ENCODE assay signal across 32 cellular contexts in genomic region chr22:22919041-22919440, GRCh38. TPM values are rescaled to one million over a fixed set of nuclear protein-coding genes. Genes with fewer than 3 reads are reported as not detected.
"Had no signal": no experiment of that assay in that cellular context is flagged by ENCODE, and none has a peak within 500 bp of the region (broad histone marks: within the 10 kb centered on the region; RNA-seq: fewer than 3 reads in every experiment).

No MANE protein-coding gene starts in this region.

- H3K27me3 Mint-ChIP-seq: activated CD8-positive, alpha-beta T cell treated with anti-CD3 and anti-CD28 coated beads for 36 hours; activated T-cell treated with anti-CD3 and anti-CD28 coated beads, Interleukin-2, amount 50 U/mL, for 24 hours had no signal

- H3K27me3 ChIP-seq: adrenal gland, body of pancreas, breast epithelium, SJCRH30 had no signal

- H3K9me3 Mint-ChIP-seq: activated CD4-positive, alpha-beta T cell treated with anti-CD3 and anti-CD28 coated beads, Interleukin-2, amount 10 ng/mL, durations not matched to agents 24 days and 14 days; activated CD8-positive, alpha-beta T cell treated with anti-CD3 and anti-CD28 coated beads for 36 hours; activated naive CD4-positive, alpha-beta T cell treated with anti-CD3 and anti-CD28 coated beads for 36 hours; activated naive CD4-positive, alpha-beta T cell treated with anti-CD3 and anti-CD28 coated beads, Interleukin-2, amount 50 U/mL, for 72 hours; activated T-cell treated with anti-CD3 and anti-CD28 coated beads, Interleukin-2, amount 50 U/mL, for 24 hours had no signal

- H3K4me2 ChIP-seq: PC-9 had no signal

- H3K27ac ChIP-seq: adrenal gland, body of pancreas, breast epithelium, PC-9, SK-N-MC, WERI-Rb-1 had no signal

- ATAC-seq: activated CD8-positive, alpha-beta T cell treated with anti-CD3 and anti-CD28 coated beads for 36 hours; activated naive CD4-positive, alpha-beta T cell treated with anti-CD3 and anti-CD28 coated beads, Interleukin-2, amount 50 U/mL, for 72 hours; body of pancreas had no signal

- H3K4me1 ChIP-seq: adrenal gland, body of pancreas, breast epithelium had no signal

- H2AFZ ChIP-seq: PC-9 had no signal

- H3K36me3 ChIP-seq: adrenal gland, breast epithelium, SJCRH30, WERI-Rb-1 had no signal

- H3K9me3 ChIP-seq: adrenal gland, body of pancreas, breast epithelium, SJCRH30 had no signal

- H3K4me1 Mint-ChIP-seq: activated CD4-positive, alpha-beta T cell treated with anti-CD3 and anti-CD28 coated beads, Interleukin-2, amount 10 ng/mL, durations not matched to agents 24 days and 14 days had no signal

- H3K27ac Mint-ChIP-seq: activated CD4-positive, alpha-beta T cell treated with anti-CD3 and anti-CD28 coated beads, Interleukin-2, amount 10 ng/mL, durations not matched to agents 24 days and 14 days; activated CD8-positive, alpha-beta T cell treated with anti-CD3 and anti-CD28 coated beads for 36 hours; activated naive CD4-positive, alpha-beta T cell treated with anti-CD3 and anti-CD28 coated beads for 36 hours; activated naive CD4-positive, alpha-beta T cell treated with anti-CD3 and anti-CD28 coated beads, Interleukin-2, amount 50 U/mL, for 72 hours; activated T-cell treated with anti-CD3 and anti-CD28 coated beads, Interleukin-2, amount 50 U/mL, for 24 hours had no signal

- DNase-seq: activated CD4-positive, alpha-beta T cell treated with anti-CD3 and anti-CD28 coated beads, Interleukin-2, amount 10 ng/mL, durations not matched to agents 24 days and 14 days; activated CD4-positive, alpha-beta T cell treated with anti-CD3 and anti-CD28 coated beads, Interleukin-2, amount 50 U/mL, for 4 hours; activated CD8-positive, alpha-beta T cell treated with anti-CD3 and anti-CD28 coated beads for 36 hours; activated gamma-delta T cell treated with Interleukin-2 at 50 U/mL for 16 hours; activated naive CD4-positive, alpha-beta T cell treated with anti-CD3 and anti-CD28 coated beads for 36 hours; activated T-cell treated with anti-CD3 and anti-CD28 coated beads, Interleukin-2, amount 50 U/mL, for 24 hours; adrenal gland; body of pancreas; cerebellar nuclear complex; Kasumi-1; KG1; MM.1S; MV-4-11; NCI-H1092; NCI-H1436 treated with DMSO at 0.1 percent for 48 hours; NCI-H1694 treated with DMSO at 0.1 percent for 48 hours; NCI-H2029; NCI-H345; NCI-H524 treated with DMSO at 0.1 percent for 48 hours; PC-9; SHP77; SJCRH30; T1000; WERI-Rb-1 had no signal

- H3K4me3 ChIP-seq: adrenal gland, body of pancreas, breast epithelium, PC-9, SJCRH30, SK-N-MC had no signal

- H3K4me3 Mint-ChIP-seq: activated CD4-positive, alpha-beta T cell treated with anti-CD3 and anti-CD28 coated beads, Interleukin-2, amount 10 ng/mL, durations not matched to agents 24 days and 14 days; activated CD8-positive, alpha-beta T cell treated with anti-CD3 and anti-CD28 coated beads for 36 hours; activated naive CD4-positive, alpha-beta T cell treated with anti-CD3 and anti-CD28 coated beads for 36 hours; activated T-cell treated with anti-CD3 and anti-CD28 coated beads, Interleukin-2, amount 50 U/mL, for 24 hours had no signal

- H3K36me3 Mint-ChIP-seq: activated naive CD4-positive, alpha-beta T cell treated with anti-CD3 and anti-CD28 coated beads, Interleukin-2, amount 50 U/mL, for 72 hours had no signal

RNA-seq across cellular contexts. Expression of gene IGLL5, which starts 31.4 kb away (rescaled TPM):
- total RNA-seq: activated CD4-positive, alpha-beta T cell treated with anti-CD3 and anti-CD28 coated beads, Interleukin-2, amount 10 ng/mL, durations not matched to agents 24 days and 14 days; activated CD8-positive, alpha-beta T cell treated with anti-CD3 and anti-CD28 coated beads for 36 hours; activated naive CD4-positive, alpha-beta T cell treated with anti-CD3 and anti-CD28 coated beads for 36 hours; activated naive CD4-positive, alpha-beta T cell treated with anti-CD3 and anti-CD28 coated beads, Interleukin-2, amount 50 U/mL, for 72 hours; astrocyte; cardiac septum; NCI-H460; PC-9; T-helper 1 cell treated with Interleukin-12 subunit alpha and Interleukin-12 subunit beta and Interleukin-4 antibody, amounts not matched to agents 30 ng/mL and 1 ng/mL, for 36 hours; T-helper 2 cell treated with Interferon-gamma antibody and Interleukin-4, amounts not matched to agents 100 ng/mL and 5 ng/mL, for 36 hours had no signal
